22 cellular contexts compared by ENCODE assay signal in genomic region chr5:67481362-67481761, GRCh38.
"Had no signal": no experiment of that assay in that cellular context is flagged by ENCODE, and none has a peak within 500 bp of the region (broad histone marks: within the 10 kb centered on the region; RNA-seq: fewer than 3 reads in every experiment).

No MANE protein-coding gene starts in this region.

- H3K27me3 ChIP-seq: dorsolateral prefrontal cortex, esophagus muscularis mucosa, gastrocnemius medialis, heart right ventricle, left lung had no signal

- H3K27ac ChIP-seq: coronary artery, dorsolateral prefrontal cortex, esophagus muscularis mucosa, gastrocnemius medialis, heart right ventricle, left lung had no signal

- H3K9me3 ChIP-seq: esophagus muscularis mucosa, gastrocnemius medialis, heart right ventricle, left lung, mucosa of descending colon had no signal

- FAIRE-seq: colon, endothelial cell of umbilical vein, islet of Langerhans had no signal

- ATAC-seq: gastrocnemius medialis, heart right ventricle, left cardiac atrium, left lung, left ventricle myocardium superior, mucosa of descending colon had no signal

- DNase-seq: dermis blood vessel endothelial cell; dorsolateral prefrontal cortex; effector CD4-positive, alpha-beta T cell; effector memory CD4-positive, alpha-beta T cell; foreskin melanocyte; gastrocnemius medialis; glutamatergic neuron; head of caudate nucleus; heart right ventricle; hippocampal formation; left cardiac atrium; left lung; left ventricle myocardium superior; mesenchymal stem cell; mucosa of descending colon; naive B cell had no signal

- H3K4me1 ChIP-seq: heart right ventricle, left lung had no signal

- H3K36me3 ChIP-seq: esophagus muscularis mucosa, gastrocnemius medialis, heart right ventricle, left lung had no signal

- H3K4me3 ChIP-seq: coronary artery, dorsolateral prefrontal cortex, esophagus muscularis mucosa, gastrocnemius medialis, heart right ventricle, left lung, lung, mucosa of descending colon had no signal
